In the genomic region with DNA sequence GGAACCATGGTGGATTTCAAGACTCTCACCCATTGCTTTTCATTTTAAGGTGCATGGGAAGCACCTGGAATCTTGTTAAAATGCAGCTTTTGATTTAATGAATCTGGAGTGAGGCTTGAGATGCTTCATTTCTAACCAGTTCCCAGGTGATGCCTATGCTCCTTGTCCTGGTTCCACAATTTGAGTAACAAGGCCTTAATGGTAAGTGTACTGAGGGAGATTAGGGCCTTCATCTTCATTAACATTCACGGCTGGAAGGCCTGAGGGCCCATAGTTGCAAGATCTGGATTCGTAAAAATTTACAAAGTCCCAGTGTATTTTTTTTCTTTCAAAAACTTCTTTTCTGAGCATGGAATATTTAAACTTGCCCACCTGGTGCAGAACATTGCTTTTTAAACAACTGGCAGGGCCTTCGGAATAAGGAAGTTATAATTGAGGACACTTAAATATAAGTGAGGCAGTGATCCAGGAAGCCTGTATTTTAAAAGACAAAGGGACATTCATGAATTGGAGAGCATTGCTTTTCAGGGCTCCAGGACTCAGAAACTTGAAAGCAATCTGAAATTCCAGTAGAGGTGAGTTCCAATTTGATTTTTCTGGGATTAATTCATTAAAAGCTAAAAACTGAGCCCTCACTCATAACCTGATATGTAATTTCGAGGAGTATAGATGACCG, we compare ENCODE assay signal across 21 cellular contexts.
"Had no signal": no experiment of that assay in that cellular context is flagged by ENCODE, and none has a peak within 500 bp of the region (broad histone marks: within the 10 kb centered on the region; RNA-seq: fewer than 3 reads in every experiment).

No MANE protein-coding gene starts in this region.

- H3K27ac Mint-ChIP-seq: immature natural killer cell; naive thymus-derived CD4-positive, alpha-beta T cell; stimulated activated memory B cell treated with anti-CD40 and anti-IgM and Interleukin-4, amounts not matched to agents 10 μg/mL and 1 μg/mL and 100 μg/mL, for 72 hours; stimulated activated naive CD8-positive, alpha-beta T cell treated with anti-CD3 and anti-CD28 coated beads, Interleukin-15, amount 100 ng/mL, for 72 hours had no signal

- H3K36me3 ChIP-seq: esophagus muscularis mucosa, gastrocnemius medialis, heart right ventricle, neutrophil, spleen, tibial nerve had no signal

- H3K27me3 ChIP-seq: esophagus muscularis mucosa, gastrocnemius medialis, heart right ventricle, neutrophil, spleen, testis, tibial nerve, upper lobe of right lung had no signal

- H3K9me3 ChIP-seq: esophagus muscularis mucosa, gastrocnemius medialis, neutrophil, spleen, testis, tibial nerve, upper lobe of right lung had no signal

- H3K4me1 Mint-ChIP-seq: immature natural killer cell; naive thymus-derived CD4-positive, alpha-beta T cell; stimulated activated memory B cell treated with anti-CD40 and anti-IgM and Interleukin-4, amounts not matched to agents 10 μg/mL and 1 μg/mL and 100 μg/mL, for 72 hours; stimulated activated naive CD8-positive, alpha-beta T cell treated with anti-CD3 and anti-CD28 coated beads, Interleukin-15, amount 100 ng/mL, for 72 hours had no signal

- H3K27ac ChIP-seq: epithelial cell of prostate, esophagus muscularis mucosa, gastrocnemius medialis, heart right ventricle, neutrophil, spleen, testis, tibial nerve, upper lobe of right lung had no signal

- DNase-seq: effector memory CD4-positive, alpha-beta T cell; gastrocnemius medialis; heart right ventricle; hypothalamus; immature natural killer cell; left cardiac atrium; mesendoderm; naive thymus-derived CD4-positive, alpha-beta T cell; nephron progenitor cell; spleen; stimulated activated CD4-positive, alpha-beta T cell treated with anti-CD3 and anti-CD28 coated beads, Interleukin-15, amount 100 ng/mL, for 24 hours; stimulated activated CD4-positive, alpha-beta T cell treated with anti-CD3 and anti-CD28 coated beads, Interleukin-1b, Interleukin-23, amount 100 ng/mL, for 48 hours; stimulated activated CD4-positive, alpha-beta T cell treated with anti-CD3 and anti-CD28 coated beads, Interleukin-4, amount 100 ng/mL, for 24 hours; stimulated activated naive CD8-positive, alpha-beta T cell treated with anti-CD3 and anti-CD28 coated beads, Interleukin-15, amount 100 ng/mL, for 72 hours; testis; upper lobe of right lung had no signal

- H3K4me3 ChIP-seq: esophagus muscularis mucosa, gastrocnemius medialis, heart right ventricle, spleen, testis, tibial nerve, upper lobe of right lung had no signal

- H3K4me3 Mint-ChIP-seq: immature natural killer cell; naive thymus-derived CD4-positive, alpha-beta T cell; nephron progenitor cell; stimulated activated memory B cell treated with anti-CD40 and anti-IgM and Interleukin-4, amounts not matched to agents 10 μg/mL and 1 μg/mL and 100 μg/mL, for 72 hours; stimulated activated naive CD8-positive, alpha-beta T cell treated with anti-CD3 and anti-CD28 coated beads, Interleukin-15, amount 100 ng/mL, for 72 hours had no signal

- H3K27me3 Mint-ChIP-seq: stimulated activated memory B cell treated with anti-CD40 and anti-IgM and Interleukin-4, amounts not matched to agents 10 μg/mL and 1 μg/mL and 100 μg/mL, for 72 hours had no signal

- H3K36me3 Mint-ChIP-seq: immature natural killer cell; naive thymus-derived CD4-positive, alpha-beta T cell; stimulated activated memory B cell treated with anti-CD40 and anti-IgM and Interleukin-4, amounts not matched to agents 10 μg/mL and 1 μg/mL and 100 μg/mL, for 72 hours had no signal

- H3K4me1 ChIP-seq: esophagus muscularis mucosa, testis, upper lobe of right lung had no signal
